Comparison of ENCODE assay signal across 8 cellular contexts in genomic region chr1:160098852-160099647, GRCh38. TPM values are rescaled to one million over a fixed set of nuclear protein-coding genes. Genes with fewer than 3 reads are reported as not detected.
A peak's percentile ranks its signal among the peaks of the same experiment; 100 is the strongest.
DNase-seq lines count a peak whose midpoint lies in the region; ATAC-seq and TF ChIP-seq lines count a peak whose summit lies in the region.

No MANE protein-coding gene starts in this region.

- no peaks in the 10 kb centered on the region for H3K9me3 ChIP-seq in endodermal cell (ENCODE audit: control insufficient read depth, low read length)

- DNase-seq in COLO829 (ENCODE audit: low spot score), result peak; percentile 98
- peak; percentile 54 for DNase-seq in HT1080 (ENCODE audit: low read depth)
- peak; percentile 84 for DNase-seq in NOMO-1 treated with dmso at 0.1 percent for 144 hours (lab: John Stamatoyannopoulos, UW; ENCODE audit: unreplicated experiment)
- peak; percentile 98 for DNase-seq in activated CD8-positive, alpha-beta memory T cell treated with anti-CD3 and anti-CD28 coated beads, Interleukin-2, amount 50 U/mL, for 24 hours (ENCODE audit: extremely low read depth)
- DNase-seq in endodermal cell, result peak; percentile 100
- DNase-seq in mesothelial cell of epicardium (ENCODE audit: low spot score in 2 of 2, unreplicated experiment in 2 of 2), result peak; percentile 96 to 97
- peak; percentile 95 for DNase-seq in stimulated activated CD8-positive, alpha-beta memory T cell treated with anti-CD3 and anti-CD28 coated beads, Interleukin-15, amount 100 ng/mL, for 24 hours (ENCODE audit: low read depth)

- no peak overlapping the region for H3K27ac ChIP-seq in endodermal cell (ENCODE audit: low read depth, low read length)

- H3K36me3 Mint-ChIP-seq in endodermal cell (ENCODE audit: low read depth) (no peaks in the 10 kb centered on the region), mesothelial cell of epicardium (no peaks in the 10 kb centered on the region)

- H3K4me3 ChIP-seq in endodermal cell (ENCODE audit: low read length), result peak overlapping the region; percentile 72

- TF ChIP-seq CTCF in endodermal cell (conservative IDR thresholded peaks at IDR 0.05), result no peak
- no peak for TF ChIP-seq CTCF in mesothelial cell of epicardium (IDR thresholded peaks at IDR 0.05; ENCODE audit: unreplicated experiment)

- peaks cover 29% of the 10 kb centered on the region for H3K4me1 Mint-ChIP-seq in endodermal cell
- peaks cover 27% of the 10 kb centered on the region for H3K4me1 Mint-ChIP-seq in mesothelial cell of epicardium

- H3K27me3 Mint-ChIP-seq in endodermal cell (ENCODE audit: insufficient read depth) (peaks cover 1% of the 10 kb centered on the region), mesothelial cell of epicardium (ENCODE audit: low read depth) (no peaks in the 10 kb centered on the region)

- H3K27ac Mint-ChIP-seq in endodermal cell (peak overlapping the region; percentile 86), mesothelial cell of epicardium (peak overlapping the region; percentile 75)

- ATAC-seq in GM21367 (IDR thresholded peaks at IDR 0.05; ENCODE audit: unreplicated experiment), result peak; percentile 69

- WGBS in endodermal cell (ENCODE audit: insufficient coverage in 1 of 2, insufficient read length in 1 of 2), 2 experiments, result 8 to 59% methylated on average over 4 to 40 of the region's 40 CpGs

- H3K36me3 ChIP-seq in endodermal cell (ENCODE audit: control insufficient read depth, insufficient read depth, low read length), result no peaks in the 10 kb centered on the region

- H3K4me3 Mint-ChIP-seq in endodermal cell, result peak overlapping the region; percentile 67
- H3K4me3 Mint-ChIP-seq in mesothelial cell of epicardium, result peak overlapping the region; percentile 67

- H3K9me3 Mint-ChIP-seq in endodermal cell (no peaks in the 10 kb centered on the region), mesothelial cell of epicardium (no peaks in the 10 kb centered on the region)

- H3K4me1 ChIP-seq in endodermal cell (ENCODE audit: control insufficient read depth, insufficient read depth, low read length), result peaks cover 4% of the 10 kb centered on the region

- H3K9ac ChIP-seq in endodermal cell (ENCODE audit: extremely low read depth, low read length, poor library complexity, severe bottlenecking), result no peak overlapping the region

- H3K27me3 ChIP-seq in endodermal cell (ENCODE audit: control insufficient read depth, insufficient read depth, low read length, poor library complexity, severe bottlenecking), result no peaks in the 10 kb centered on the region

RNA-seq across cellular contexts. Expression of gene IGSF8, which starts 0.6 kb away (rescaled TPM):
- total RNA-seq in HT1080 (2014; rRNA removed; shearing (Covaris generic)), result 17.5 and 18.0 TPM in 2 replicates
- 14.9 and 17.5 TPM in 2 replicates for polyA plus RNA-seq in HT1080 (2015; cell fraction: cytosol; rRNA removed)
- polyA plus RNA-seq in HT1080 (2015; cell fraction: nucleus; rRNA removed), result 31.8 and 32.4 TPM in 2 replicates
- 10 to 100 TPM; 34.5 to 35.9 TPM for total RNA-seq in endodermal cell
- polyA plus RNA-seq in endodermal cell (2013, experiment 1 of 2), result 42.1 TPM
- 37.2 TPM for polyA plus RNA-seq in endodermal cell (2013, experiment 2 of 2)
- total RNA-seq in mesothelial cell of epicardium, result 32.3 to 36.3 TPM (median 33.2 TPM) in 3 replicates

RNA-seq across cellular contexts. Expression of gene ATP1A2, which starts 16.5 kb away (rescaled TPM):
- not detected in 2 replicates for total RNA-seq in HT1080 (2014; rRNA removed; shearing (Covaris generic))
- polyA plus RNA-seq in HT1080 (2015; cell fraction: cytosol; rRNA removed), result 0.02 TPM in 1 of 2 replicates, not detected in the other
- polyA plus RNA-seq in HT1080 (2015; cell fraction: nucleus; rRNA removed), result 0.37 TPM in 1 of 2 replicates, not detected in the other
- total RNA-seq in endodermal cell (1 to 10 TPM; 3.0 to 3.2 TPM), mesothelial cell of epicardium (0.54 to 0.76 TPM (median 0.64 TPM) in 3 replicates)
- 130 TPM for polyA plus RNA-seq in endodermal cell (2013, experiment 1 of 2)
- polyA plus RNA-seq in endodermal cell (2013, experiment 2 of 2), result 110 TPM

RNA-seq across cellular contexts. Expression of gene KCNJ9, which starts 17.7 kb away (rescaled TPM):
- total RNA-seq in HT1080 (2014; rRNA removed; shearing (Covaris generic)), result not detected in 2 replicates
- polyA plus RNA-seq in HT1080 (2015; cell fraction: cytosol; rRNA removed), result not detected in 2 replicates
- polyA plus RNA-seq in HT1080 (2015; cell fraction: nucleus; rRNA removed), result not detected in 2 replicates
- total RNA-seq in endodermal cell, result not detected
- polyA plus RNA-seq in endodermal cell (2013, experiment 1 of 2), result 0.36 TPM
- polyA plus RNA-seq in endodermal cell (2013, experiment 2 of 2), result 0.17 TPM
- 0.07 to 0.09 TPM in 2 of 3 replicates, not detected in the other for total RNA-seq in mesothelial cell of epicardium

RNA-seq across cellular contexts. Expression of gene KCNJ10, which starts 29.1 kb away (rescaled TPM):
- not detected in 2 replicates for total RNA-seq in HT1080 (2014; rRNA removed; shearing (Covaris generic))
- not detected in 2 replicates for polyA plus RNA-seq in HT1080 (2015; cell fraction: cytosol; rRNA removed)
- 0.08 TPM in 1 of 2 replicates, not detected in the other for polyA plus RNA-seq in HT1080 (2015; cell fraction: nucleus; rRNA removed)
- under 1 TPM in 1 of 2 donors, not detected in 1; 0.26 TPM for total RNA-seq in endodermal cell
- polyA plus RNA-seq in endodermal cell (2013, experiment 1 of 2), result 1.2 TPM
- 1.9 TPM for polyA plus RNA-seq in endodermal cell (2013, experiment 2 of 2)
- total RNA-seq in mesothelial cell of epicardium, result 0.14 to 0.27 TPM (median 0.22 TPM) in 3 replicates

RNA-seq across cellular contexts. Expression of gene ATP1A4, which starts 52.4 kb away (rescaled TPM):
- total RNA-seq in HT1080 (2014; rRNA removed; shearing (Covaris generic)), result not detected in 2 replicates
- not detected in 2 replicates for polyA plus RNA-seq in HT1080 (2015; cell fraction: cytosol; rRNA removed)
- polyA plus RNA-seq in HT1080 (2015; cell fraction: nucleus; rRNA removed), result not detected in 2 replicates
- total RNA-seq in endodermal cell (under 1 TPM; 0.55 to 0.75 TPM), mesothelial cell of epicardium (0.29 to 0.38 TPM (median 0.33 TPM) in 3 replicates)
- polyA plus RNA-seq in endodermal cell (2013, experiment 1 of 2), result 0.85 TPM
- polyA plus RNA-seq in endodermal cell (2013, experiment 2 of 2), result 0.95 TPM
